ENCODE assay signal across 20 cellular contexts in the genomic region with DNA sequence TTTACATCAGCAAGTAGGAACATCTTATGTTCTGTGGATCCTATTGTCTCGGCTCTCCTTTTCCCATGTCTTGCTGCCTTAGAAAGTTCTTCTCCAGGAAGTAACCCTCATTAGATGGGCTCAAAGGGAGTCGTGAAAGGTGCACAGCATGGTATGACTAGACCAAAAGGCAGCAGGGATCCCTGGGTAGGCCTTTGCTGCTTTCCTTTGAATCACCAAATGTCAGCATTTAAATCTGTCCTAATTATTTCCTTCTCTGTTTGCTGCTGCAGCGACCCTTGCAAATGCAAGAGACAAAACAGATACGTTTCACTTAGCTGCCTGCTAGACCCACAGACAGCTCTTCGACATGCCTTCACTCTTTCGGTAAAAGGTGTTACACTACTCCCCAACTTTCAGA.
DNase-seq lines count a peak whose midpoint lies in the region; ATAC-seq, FAIRE-seq and TF ChIP-seq lines count a peak whose summit lies in the region.
"Had no signal": no experiment of that assay in that cellular context is flagged by ENCODE, and none has a peak within 500 bp of the region (broad histone marks: within the 10 kb centered on the region; RNA-seq: fewer than 3 reads in every experiment).

No MANE protein-coding gene starts in this region.

- H3K18ac ChIP-seq in H1 (ENCODE audit: extremely low read depth, low read length): no peak overlapping the region

- no peak overlapping the region for H4K5ac ChIP-seq in H1 (ENCODE audit: insufficient read length, low read depth, low read length)

- H2BK20ac ChIP-seq in H1 (ENCODE audit: low read length): no peak overlapping the region

- no peaks in the 10 kb centered on the region for H3K79me1 ChIP-seq in H1 (ENCODE audit: low read depth, low read length)

- H2BK5ac ChIP-seq in H1 (ENCODE audit: low read depth, low read length): no peak overlapping the region

- H3K4me3 ChIP-seq in H1 (ENCODE audit: extremely low read depth in 1 of 4, insufficient read depth in 2 of 4, low read depth in 3 of 4, low read length in 4 of 4) (no peak overlapping the region), mesodermal cell (ENCODE audit: extremely low read depth, insufficient read depth, low read length, poor library complexity, severe bottlenecking) (no peak overlapping the region), suprapubic skin (no peak overlapping the region), body of pancreas (no peak overlapping the region)
- H3K4me3 ChIP-seq: HAP-1, Peyer's patch had no signal

- H3K27me3 ChIP-seq in H1 (replicated peaks in 1 of 4; ENCODE audit: control insufficient read depth in 3 of 4, extremely low read depth in 1 of 4, insufficient read depth in 3 of 4, low read length in 3 of 4): no peaks in the 10 kb centered on the region
- H3K27me3 ChIP-seq in suprapubic skin: no peaks in the 10 kb centered on the region
- H3K27me3 ChIP-seq in body of pancreas: no peaks in the 10 kb centered on the region
- H3K27me3 ChIP-seq: Peyer's patch had no signal

- no peak overlapping the region; a peak in 1 of 4 replicates for H3K4me2 ChIP-seq in H1 (ENCODE audit: insufficient read depth in 1 of 2, low read depth in 2 of 2, low read length in 2 of 2)

- POLR2A ChIA-PET in H1 (lab: Charles Lee; ENCODE audit: partially characterized antibody): no interaction called here

- H3K27ac ChIP-seq in H1 (ENCODE audit: low read depth, low read length) (no peak overlapping the region), mesodermal cell (ENCODE audit: low read depth, low read length, severe bottlenecking) (peak overlapping the region; percentile 17), suprapubic skin (peak overlapping the region; percentile 88), body of pancreas (no peak overlapping the region)
- H3K27ac ChIP-seq: 22Rv1, C4-2B, Peyer's patch had no signal

- no peak overlapping the region for H3K4ac ChIP-seq in H1 (replicated peaks; ENCODE audit: insufficient read length, low read depth, low read length)

- TF ChIP-seq CTCF in H1 (IDR thresholded peaks at IDR 0.05; ENCODE audit: control extremely low read depth in 1 of 3, insufficient read depth in 1 of 3, low read depth in 1 of 3, low read length in 3 of 3) (no peak), suprapubic skin (IDR thresholded peaks at IDR 0.05) (no peak), body of pancreas (IDR thresholded peaks at IDR 0.05) (no peak)

- H3K56ac ChIP-seq in H1 (replicated peaks; ENCODE audit: insufficient read length, low read depth, low read length): no peak overlapping the region

- H2AK5ac ChIP-seq in H1 (ENCODE audit: low read depth, low read length): no peak overlapping the region

- TF ChIP-seq POLR2A in H1 (IDR thresholded peaks at IDR 0.05; ENCODE audit: control extremely low read depth in 1 of 2, low read depth in 2 of 2, low read length in 2 of 2): no peak
- no peak for TF ChIP-seq POLR2A in suprapubic skin (IDR thresholded peaks at IDR 0.05)
- TF ChIP-seq POLR2A in body of pancreas (IDR thresholded peaks at IDR 0.05): no peak

- TF ChIP-seq EP300 in H1 (IDR thresholded peaks at IDR 0.05; ENCODE audit: borderline replicate concordance in 1 of 2, low read depth in 2 of 2, low read length in 2 of 2) (no peak), suprapubic skin (IDR thresholded peaks at IDR 0.05) (no peak)

- H3K4me1 ChIP-seq in H1 (replicated peaks in 1 of 4; ENCODE audit: control insufficient read depth in 3 of 4, insufficient read depth in 4 of 4, low read length in 3 of 4): peaks cover 0 to 6% (median 0%) of the 10 kb centered on the region in 4 experiments; a peak in 1 of 7 replicates
- peaks cover 14% of the 10 kb centered on the region for H3K4me1 ChIP-seq in mesodermal cell (ENCODE audit: control insufficient read depth, insufficient read depth, low read length, poor library complexity, severe bottlenecking)
- peaks cover 21% of the 10 kb centered on the region for H3K4me1 ChIP-seq in suprapubic skin
- H3K4me1 ChIP-seq in body of pancreas: no peaks in the 10 kb centered on the region
- H3K4me1 ChIP-seq: HAP-1, Peyer's patch had no signal

- no peak overlapping the region for H2BK12ac ChIP-seq in H1 (ENCODE audit: low read depth, low read length)

- peak; percentile 1 for DNase-seq in NCI-H146 (lab: John Stamatoyannopoulos, UW)
- DNase-seq in NCI-H146 treated with DMSO at 0.1 percent for 48 hours (lab: John Stamatoyannopoulos, UW; ENCODE audit: unreplicated experiment): no peak
- no peak for DNase-seq in H1 (ENCODE audit: low read depth in 1 of 2, low spot score in 2 of 2)
- DNase-seq in suprapubic skin (ENCODE audit: low spot score in 2 of 2): no peak
- DNase-seq in NCI-H1092 (lab: John Stamatoyannopoulos, UW): no peak
- DNase-seq in body of pancreas: no peak
- DNase-seq: DMS53, Karpas-422, MV-4-11, NCI-H187, NCI-H2107, NCI-H510A, NCI-H748 treated with DMSO at 0.1 percent for 48 hours, Peyer's patch had no signal

- no peaks in the 10 kb centered on the region for H3K79me2 ChIP-seq in H1 (ENCODE audit: control insufficient read depth in 1 of 2, insufficient read depth in 2 of 2, low read length in 2 of 2)

- H3K9me3 ChIP-seq in H1 (ENCODE audit: insufficient read depth in 2 of 2, low read depth in 1 of 2, low read length in 1 of 2) (no peaks in the 10 kb centered on the region), mesodermal cell (ENCODE audit: control insufficient read depth, low read length) (no peaks in the 10 kb centered on the region), suprapubic skin (no peaks in the 10 kb centered on the region), body of pancreas (no peaks in the 10 kb centered on the region)
- H3K9me3 ChIP-seq: HAP-1, Peyer's patch had no signal

- peak overlapping the region; percentile 78 for H2AFZ ChIP-seq in H1 (ENCODE audit: low read length)

- no peak overlapping the region for H2BK15ac ChIP-seq in H1 (ENCODE audit: low read length)

- 67% methylated on average over 6 of the region's 6 CpGs; no CpG with 5 or more reads in 1 of the 2 experiments for WGBS in H1 (ENCODE audit: extremely low coverage in 1 of 2, insufficient coverage in 1 of 2, insufficient read length in 1 of 2, insufficient replicate concordance in 2 of 2, low coverage in 1 of 2, low lambda C conversion rate in 2 of 2, missing lambda C conversion rate in 1 of 2), 2 experiments
- whole genome bisulfite sequencing in mesodermal cell (ENCODE audit: insufficient coverage in 2 of 2), 2 experiments: 34 to 38% methylated on average over 3 to 5 of the region's 6 CpGs
- 56% methylated on average over 6 of the region's 6 CpGs for WGBS in suprapubic skin
- WGBS in body of pancreas, 2 donors: 43 to 49% methylated on average over 6 of the region's 6 CpGs

- H3K23me2 ChIP-seq in H1 (ENCODE audit: low read depth, low read length): no peaks in the 10 kb centered on the region

- no peak for TF ChIP-seq RAD21 in H1 (IDR thresholded peaks at IDR 0.05 in 1 of 2, conservative IDR thresholded peaks at IDR 0.05 in 1 of 2; ENCODE audit: low read depth in 2 of 2, low read length in 2 of 2)

- no peak overlapping the region for H2BK120ac ChIP-seq in H1 (replicated peaks; ENCODE audit: low read depth, low read length)

- FAIRE-seq in H1 (lab: Jason Lieb, UNC): no peak
- FAIRE-seq: HTR-8/SVneo had no signal

- H4K8ac ChIP-seq in H1 (ENCODE audit: extremely low read depth, insufficient read depth, low read length): no peak overlapping the region

- no peaks in the 10 kb centered on the region for H4K20me1 ChIP-seq in H1 (replicated peaks in 1 of 2; ENCODE audit: control insufficient read depth in 1 of 2, insufficient read depth in 2 of 2, low read length in 2 of 2)

- ATAC-seq in body of pancreas (no peak), HG03139 (IDR thresholded peaks at IDR 0.05; ENCODE audit: unreplicated experiment) (no peak)

- H3K23ac ChIP-seq in H1 (ENCODE audit: insufficient read length): no peak overlapping the region

- intact Hi-C loops in body of pancreas (cut with DNase I): no loop called here

- H3K14ac ChIP-seq in H1 (ENCODE audit: insufficient read length): no peak overlapping the region

- no peaks in the 10 kb centered on the region for H3K36me3 ChIP-seq in H1 (ENCODE audit: control insufficient read depth in 2 of 4, insufficient read depth in 4 of 4, low read length in 3 of 4)
- no peaks in the 10 kb centered on the region for H3K36me3 ChIP-seq in mesodermal cell (ENCODE audit: control insufficient read depth, insufficient read depth, low read length)
- no peaks in the 10 kb centered on the region for H3K36me3 ChIP-seq in suprapubic skin
- no peaks in the 10 kb centered on the region for H3K36me3 ChIP-seq in body of pancreas (replicated peaks in 1 of 2; ENCODE audit: insufficient read depth in 1 of 2, low read depth in 2 of 2)
- H3K36me3 ChIP-seq: HAP-1, Peyer's patch had no signal

- CTCF ChIA-PET in H1 (lab: Charles Lee; ENCODE audit: partially characterized antibody): no interaction called here

- no peak overlapping the region for H3K9ac ChIP-seq in H1 (replicated peaks in 1 of 4; ENCODE audit: extremely low read depth in 1 of 4, low read depth in 3 of 4, low read length in 3 of 4)

- no peak overlapping the region for H4K91ac ChIP-seq in H1 (replicated peaks; ENCODE audit: insufficient read length, low read length)

TF ChIP-seq in H1, 55 proteins besides CTCF, POLR2A, EP300 and RAD21:
- TF ChIP-seq, protein P1, sequence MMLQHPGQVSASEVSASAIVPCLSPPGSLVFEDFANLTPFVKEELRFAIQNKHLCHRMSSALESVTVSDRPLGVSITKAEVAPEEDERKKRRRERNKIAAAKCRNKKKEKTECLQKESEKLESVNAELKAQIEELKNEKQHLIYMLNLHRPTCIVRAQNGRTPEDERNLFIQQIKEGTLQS (IDR thresholded peaks at IDR 0.05; ENCODE audit: insufficient read depth, low read depth, low read length): no peak
- TF ChIP-seq GABPA (IDR thresholded peaks at IDR 0.05; ENCODE audit: borderline replicate concordance, insufficient read depth, low read length) (no peak), TCF12 (IDR thresholded peaks at IDR 0.05; ENCODE audit: low read depth, low read length) (no peak), CBX8 (IDR thresholded peaks at IDR 0.05; ENCODE audit: borderline replicate concordance, low read depth, low read length) (no peak), RNF2 (IDR thresholded peaks at IDR 0.05; ENCODE audit: borderline replicate concordance, low read depth, low read length, missing control alignments, poor library complexity, severe bottlenecking) (no peak), CHD1 (IDR thresholded peaks at IDR 0.05; ENCODE audit: low read depth, low read length) (no peak), TAF7 (optimal IDR thresholded peaks at IDR 0.05; ENCODE audit: borderline replicate concordance, low read depth, low read length) (no peak)

Comparison
In these comparisons a context has a peak if more than half of its experiments do, and no peak if none do; other contexts are left out.
1. H3K27ac ChIP-seq: peak in mesodermal cell (single experiment) and suprapubic skin (single experiment); none in H1 (single experiment) and body of pancreas (0 of 4).